Comparison of ENCODE assay signal across 29 cellular contexts in the genomic region with DNA sequence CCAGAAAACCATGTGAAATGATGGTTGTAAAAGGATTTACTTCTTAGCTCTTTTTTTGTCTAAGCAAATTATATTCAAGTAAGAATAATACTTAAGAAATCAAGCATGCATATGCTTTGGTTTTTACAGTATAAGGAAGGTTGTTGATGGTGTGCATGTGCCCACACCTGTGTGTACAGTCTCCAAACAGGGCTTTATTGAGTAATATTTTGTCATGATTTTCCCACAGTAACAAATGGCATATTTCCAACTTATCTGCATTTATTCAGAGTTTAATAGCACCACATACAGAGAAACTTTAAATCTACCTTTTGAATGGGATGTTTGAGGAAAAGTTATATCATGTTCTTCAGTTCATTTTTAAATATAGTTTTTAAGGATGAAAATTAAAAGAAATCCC.
DNase-seq lines count a peak whose midpoint lies in the region; ATAC-seq, FAIRE-seq and TF ChIP-seq lines count a peak whose summit lies in the region.
"Had no signal": no experiment of that assay in that cellular context is flagged by ENCODE, and none has a peak within 500 bp of the region (broad histone marks: within the 10 kb centered on the region; RNA-seq: fewer than 3 reads in every experiment).

No MANE protein-coding gene starts in this region.

- H3K4me1 ChIP-seq in HepG2 (ENCODE audit: insufficient read depth, low read length): peaks cover 61% of the 10 kb centered on the region
- H3K4me1 ChIP-seq in right lobe of liver: peaks cover 0 to 40% (median 22%) of the 10 kb centered on the region in 4 donors
- H3K4me1 ChIP-seq in mucosa of rectum (ENCODE audit: control insufficient read depth in 2 of 2, insufficient read depth in 2 of 2, low read length in 2 of 2): peaks cover 24 to 45% of the 10 kb centered on the region in 2 donors

- no peaks in the 10 kb centered on the region for H4K20me1 ChIP-seq in HepG2 (ENCODE audit: insufficient read depth, low read length)

- H3K9me3 Mint-ChIP-seq in type B pancreatic cell: no peaks in the 10 kb centered on the region
- H3K9me3 Mint-ChIP-seq: activated B cell treated with CpG ODN at 0.5 μM for 24 hours, neural crest cell had no signal

- H3K36me3 ChIP-seq in HepG2 (replicated peaks in 1 of 2; ENCODE audit: control insufficient read depth in 1 of 2, insufficient read depth in 2 of 2, low read length in 2 of 2) (no peaks in the 10 kb centered on the region), right lobe of liver (no peaks in the 10 kb centered on the region), mucosa of rectum (ENCODE audit: control insufficient read depth in 2 of 2, insufficient read depth in 2 of 2, low read length in 2 of 2) (no peaks in the 10 kb centered on the region)
- H3K36me3 ChIP-seq: HAP-1, thoracic aorta had no signal

- in situ Hi-C loops in HepG2 (cut with HindIII; ENCODE audit: extremely low pct_ligation_motif_present, low pct_unique_long_range_greater_than_20kb): loop anchor here (5.0 kb wide), 1 partner anchor 139 kb away; a partner anchor contains a TSS

- TF ChIP-seq RAD21 in HepG2 (CRISPR knock-in tag; IDR thresholded peaks at IDR 0.05): no peak

- ATAC-seq in HepG2: no peak
- no peak for ATAC-seq in right lobe of liver
- ATAC-seq: activated naive CD4-positive, alpha-beta T cell treated with anti-CD3 and anti-CD28 coated beads, Interleukin-2, amount 50 U/mL, for 72 hours; activated T-helper 17 cell treated with anti-CD3 and anti-CD28 coated beads, Interleukin-2, amount 50 U/mL, for 72 hours; sciatic nerve; stimulated activated naive CD8-positive, alpha-beta T cell treated with anti-CD3 and anti-CD28 coated beads, Interleukin-15, Interleukin-2, amounts not matched to agents 100 U/mL and 50 U/mL, for 24 hours; T-cell had no signal

- intact Hi-C loops in HepG2 (cut with micrococcal nuclease; ENCODE audit: unreplicated experiment) (loop anchor here (1.0 to 5.0 kb wide), 2 partner anchors 8 to 269 kb away; no protein-coding TSS in a partner anchor), right lobe of liver (cut with DNase I) (no loop called here)

- peak overlapping the region; percentile 21; the same call in 1 of the 2 replicates for H3K4me2 ChIP-seq in HepG2 (ENCODE audit: low read depth, low read length)

- H3K4me1 Mint-ChIP-seq in type B pancreatic cell (ENCODE audit: unreplicated experiment): peaks cover 30% of the 10 kb centered on the region
- H3K4me1 Mint-ChIP-seq: activated B cell treated with CpG ODN at 0.5 μM for 24 hours; activated T-helper 17 cell treated with anti-CD3 and anti-CD28 coated beads, Interleukin-2, amount 50 U/mL, for 72 hours; CD4-positive, CD25-positive, alpha-beta regulatory T cell; T-cell had no signal

- H3K4me3 ChIP-seq in HepG2 (replicated peaks in 1 of 3; ENCODE audit: insufficient read depth in 1 of 3, low read depth in 2 of 3, low read length in 3 of 3) (no peak overlapping the region), right lobe of liver (no peak overlapping the region), mucosa of rectum (ENCODE audit: low read length in 2 of 2) (no peak overlapping the region)
- H3K4me3 ChIP-seq: HAP-1, thoracic aorta had no signal

- DNase-seq in HepG2 (ENCODE audit: low spot score) (no peak), right lobe of liver (no peak), epithelial cell of prostate (ENCODE audit: low read depth, low spot score) (no peak), type B pancreatic cell (ENCODE audit: extremely low spot score, unreplicated experiment) (no peak), putamen (ENCODE audit: low spot score) (no peak), NCI-H187 (lab: John Stamatoyannopoulos, UW) (no peak), NCI-H146 treated with DMSO at 0.1 percent for 48 hours (lab: John Stamatoyannopoulos, UW; ENCODE audit: unreplicated experiment) (no peak)
- DNase-seq: 8988T; activated B cell treated with CpG ODN at 0.5 μM for 24 hours; activated CD4-positive, alpha-beta T cell treated with anti-CD3 and anti-CD28 coated beads, Interleukin-2, amount 50 U/mL, for 4 hours; activated CD8-positive, alpha-beta memory T cell treated with anti-CD3 and anti-CD28 coated beads, Interleukin-2, amount 50 U/mL, for 4 hours; anterior cingulate cortex; caudate nucleus; CD4-positive, CD25-positive, alpha-beta regulatory T cell; NCI-H1930; NCI-H524 treated with DMSO at 0.1 percent for 48 hours; NK-92 treated with Interleukin-12 subunit alpha and Interleukin-12 subunit beta, amount 100 ng/mL, for 24 hours; posterior cingulate gyrus; SIG-M5; stimulated activated CD4-positive, alpha-beta T cell treated with anti-CD3 and anti-CD28 coated beads, Interleukin-15, amount 100 ng/mL, for 24 hours; stimulated activated naive CD8-positive, alpha-beta T cell treated with anti-CD3 and anti-CD28 coated beads, Interleukin-15, Interleukin-2, amounts not matched to agents 100 U/mL and 50 U/mL, for 24 hours; T-cell had no signal

- H3K27me3 Mint-ChIP-seq in type B pancreatic cell: no peaks in the 10 kb centered on the region
- H3K27me3 Mint-ChIP-seq: activated B cell treated with CpG ODN at 0.5 μM for 24 hours; activated T-helper 17 cell treated with anti-CD3 and anti-CD28 coated beads, Interleukin-2, amount 50 U/mL, for 72 hours; CD4-positive, CD25-positive, alpha-beta regulatory T cell; T-cell had no signal

- H3K27ac ChIP-seq in HepG2 (ENCODE audit: extremely low read length, insufficient read depth, low read length): peak overlapping the region; percentile 94
- H3K27ac ChIP-seq in right lobe of liver: no peak overlapping the region
- peak overlapping the region; percentile 93 for H3K27ac ChIP-seq in epithelial cell of prostate
- H3K27ac ChIP-seq in mucosa of rectum (ENCODE audit: low read depth in 2 of 2, low read length in 2 of 2): peak overlapping the region; percentile 70 to 83
- H3K27ac ChIP-seq: thoracic aorta had no signal

- BruUV-seq in HepG2 (replicated peaks; lab: Mats Ljungman, UMichigan): no TSS peak

- FAIRE-seq in HepG2 (lab: Jason Lieb, UNC): no peak

- H3K36me3 Mint-ChIP-seq in type B pancreatic cell: no peaks in the 10 kb centered on the region
- H3K36me3 Mint-ChIP-seq: activated naive CD4-positive, alpha-beta T cell treated with anti-CD3 and anti-CD28 coated beads, Interleukin-2, amount 50 U/mL, for 72 hours; CD4-positive, CD25-positive, alpha-beta regulatory T cell; T-cell had no signal

- CTCF ChIA-PET in HepG2 (lab: Yijun Ruan, JAX; ENCODE audit: low intra/inter-chr PET ratio, low total read pairs): interaction anchor here (1.2 to 1.3 kb wide), 2 partner anchors 11 to 140 kb away, joined by 3 to 4 read pairs; no protein-coding TSS in a partner anchor

- H2AFZ ChIP-seq in HepG2 (ENCODE audit: low read length): no peak overlapping the region

- POLR2A ChIA-PET in HepG2 (lab: Yijun Ruan, JAX): interaction anchor here (0.9 to 5.2 kb wide), 13 partner anchors 8 to 1230 kb away, joined by 3 to 50 read pairs (median 6); a partner anchor contains a TSS

- TF ChIP-seq CTCF in HepG2 (CRISPR knock-in tag; IDR thresholded peaks at IDR 0.05): no peak
- no peak for TF ChIP-seq CTCF in right lobe of liver (IDR thresholded peaks at IDR 0.05)
- TF ChIP-seq CTCF in type B pancreatic cell (conservative IDR thresholded peaks at IDR 0.05): no peak

- TF ChIP-seq EP300 in HepG2 (IDR thresholded peaks at IDR 0.05; ENCODE audit: low read depth in 2 of 2, low read length in 2 of 2) (no peak), HepG2 (CRISPR knock-in tag; IDR thresholded peaks at IDR 0.05; ENCODE audit: borderline replicate concordance) (no peak)

- H3K27me3 ChIP-seq in HepG2 (ENCODE audit: control insufficient read depth in 1 of 2, insufficient read depth in 2 of 2, low read length in 2 of 2): no peaks in the 10 kb centered on the region
- no peaks in the 10 kb centered on the region for H3K27me3 ChIP-seq in right lobe of liver
- no peaks in the 10 kb centered on the region for H3K27me3 ChIP-seq in mucosa of rectum (ENCODE audit: control insufficient read depth in 2 of 2, insufficient read depth in 2 of 2, low read length in 2 of 2)

- no peaks in the 10 kb centered on the region for H3K79me2 ChIP-seq in HepG2 (ENCODE audit: insufficient read depth, low read length)

- H3K9ac ChIP-seq in HepG2 (ENCODE audit: insufficient read depth, low read depth, low read length): peak overlapping the region; percentile 23
- no peak overlapping the region for H3K9ac ChIP-seq in mucosa of rectum (ENCODE audit: low read depth in 1 of 2, low read length in 2 of 2)

- TF ChIP-seq POLR2A in HepG2 (IDR thresholded peaks at IDR 0.05; ENCODE audit: insufficient read depth in 1 of 2, low read depth in 2 of 2, low read length in 2 of 2) (no peak), right lobe of liver (IDR thresholded peaks at IDR 0.05) (no peak)

- H3K9me3 ChIP-seq in HepG2 (ENCODE audit: low read length) (no peaks in the 10 kb centered on the region), right lobe of liver (no peaks in the 10 kb centered on the region), mucosa of rectum (ENCODE audit: control insufficient read depth in 2 of 2, low read length in 2 of 2) (no peaks in the 10 kb centered on the region)
- H3K9me3 ChIP-seq: HAP-1, thoracic aorta had no signal

- H3K4me3 Mint-ChIP-seq in type B pancreatic cell: no peak overlapping the region
- H3K4me3 Mint-ChIP-seq: activated B cell treated with CpG ODN at 0.5 μM for 24 hours; activated T-helper 17 cell treated with anti-CD3 and anti-CD28 coated beads, Interleukin-2, amount 50 U/mL, for 72 hours; CD4-positive, CD25-positive, alpha-beta regulatory T cell; T-cell had no signal

- peak overlapping the region; percentile 97 for H3K27ac Mint-ChIP-seq in type B pancreatic cell
- H3K27ac Mint-ChIP-seq: activated B cell treated with CpG ODN at 0.5 μM for 24 hours; activated naive CD4-positive, alpha-beta T cell treated with anti-CD3 and anti-CD28 coated beads, Interleukin-2, amount 50 U/mL, for 72 hours; activated T-helper 17 cell treated with anti-CD3 and anti-CD28 coated beads, Interleukin-2, amount 50 U/mL, for 72 hours; CD4-positive, CD25-positive, alpha-beta regulatory T cell; T-cell had no signal

TF ChIP-seq in HepG2, 621 proteins besides CTCF, POLR2A, EP300 and RAD21:
- 0 out of 2 replicates have a peak, but pooled peaks have one; percentile 2 for TF ChIP-seq KDM3A (CRISPR knock-in tag; IDR thresholded peaks at IDR 0.05; ENCODE audit: low read depth)
- TF ChIP-seq, protein P1, sequence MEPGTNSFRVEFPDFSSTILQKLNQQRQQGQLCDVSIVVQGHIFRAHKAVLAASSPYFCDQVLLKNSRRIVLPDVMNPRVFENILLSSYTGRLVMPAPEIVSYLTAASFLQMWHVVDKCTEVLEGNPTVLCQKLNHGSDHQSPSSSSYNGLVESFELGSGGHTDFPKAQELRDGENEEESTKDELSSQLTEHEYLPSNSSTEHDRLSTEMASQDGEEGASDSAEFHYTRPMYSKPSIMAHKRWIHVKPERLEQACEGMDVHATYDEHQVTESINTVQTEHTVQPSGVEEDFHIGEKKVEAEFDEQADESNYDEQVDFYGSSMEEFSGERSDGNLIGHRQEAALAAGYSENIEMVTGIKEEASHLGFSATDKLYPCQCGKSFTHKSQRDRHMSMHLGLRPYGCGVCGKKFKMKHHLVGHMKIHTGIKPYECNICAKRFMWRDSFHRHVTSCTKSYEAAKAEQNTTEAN (CRISPR knock-in tag; conservative IDR thresholded peaks at IDR 0.05): no peak

Comparison
In these comparisons a context has a peak if more than half of its experiments do, and no peak if none do; other contexts are left out.
1. H3K27ac ChIP-seq: peak in HepG2 (single experiment), epithelial cell of prostate (single experiment) and mucosa of rectum (2 of 2); none in right lobe of liver (0 of 3).